In genomic region chr6:22828179-22829062, GRCh38 we compare ENCODE assay signal across 8 cellular contexts.
DNase-seq lines count a peak whose midpoint lies in the region; ATAC-seq, FAIRE-seq and TF ChIP-seq lines count a peak whose summit lies in the region.

No MANE protein-coding gene starts in this region.

- peaks cover 6 to 7% of the 10 kb centered on the region in 2 donors for H3K9me3 Mint-ChIP-seq in effector memory CD8-positive, alpha-beta T cell
- peaks cover 2% of the 10 kb centered on the region for H3K9me3 Mint-ChIP-seq in activated CD4-positive, alpha-beta T cell treated with anti-CD3 and anti-CD28 coated beads, Interleukin-2, amount 10 ng/mL, durations not matched to agents 7 days and 5 days

- peak; percentile 86 for ATAC-seq in left lung
- no peak for ATAC-seq in HG02623 (IDR thresholded peaks at IDR 0.05; ENCODE audit: unreplicated experiment)
- ATAC-seq in effector memory CD8-positive, alpha-beta T cell (replicated peaks), result no peak

- H4K20me1 ChIP-seq in mammary epithelial cell (ENCODE audit: insufficient read depth, low read length), result no peaks in the 10 kb centered on the region

- intact Hi-C loops in mammary epithelial cell (cut with micrococcal nuclease), result loop anchor here (2.0 to 10.0 kb wide), 6 partner anchors 52 to 1951 kb away; no protein-coding TSS in a partner anchor
- intact Hi-C loops in left lung (cut with DNase I), result no loop called here

- no peaks in the 10 kb centered on the region for H3K79me2 ChIP-seq in mammary epithelial cell (ENCODE audit: insufficient read depth, low read length)

- CTCF ChIA-PET in mammary epithelial cell (lab: Charles Lee; ENCODE audit: low non-redundant PET), result no interaction called here
- CTCF ChIA-PET in activated CD4-positive, alpha-beta T cell treated with anti-CD3 and anti-CD28 coated beads, Interleukin-2, amount 10 ng/mL, durations not matched to agents 7 days and 5 days (lab: Charles Lee), result no interaction called here

- H3K9me3 ChIP-seq in mammary epithelial cell (replicated peaks; ENCODE audit: insufficient read depth, low read length) (no peaks in the 10 kb centered on the region), left lung (no peaks in the 10 kb centered on the region)

- H3K27me3 Mint-ChIP-seq in effector memory CD8-positive, alpha-beta T cell, result no peaks in the 10 kb centered on the region
- no peaks in the 10 kb centered on the region for H3K27me3 Mint-ChIP-seq in activated CD4-positive, alpha-beta T cell treated with anti-CD3 and anti-CD28 coated beads, Interleukin-2, amount 10 ng/mL, durations not matched to agents 7 days and 5 days

- WGBS in mammary epithelial cell (ENCODE audit: low coverage, missing lambda C conversion rate), result 28% methylated on average over 13 of the region's 13 CpGs

- DNase-seq in GM12891 (ENCODE audit: insufficient read length, low spot score), result peak; percentile 3
- peak; percentile 6 for DNase-seq in NCI-H345 treated with DMSO at 0.1 percent for 48 hours (lab: John Stamatoyannopoulos, UW; ENCODE audit: unreplicated experiment)
- DNase-seq in mammary epithelial cell, result peak; percentile 97
- peak in 1 of 2 donors; percentile 36 for DNase-seq in left lung
- no peak for DNase-seq in effector memory CD8-positive, alpha-beta T cell
- DNase-seq in activated CD4-positive, alpha-beta T cell treated with anti-CD3 and anti-CD28 coated beads, Interleukin-2, amount 10 ng/mL, durations not matched to agents 7 days and 5 days, result no peak
- no peak for DNase-seq in activated CD8-positive, alpha-beta memory T cell treated with anti-CD3 and anti-CD28 coated beads for 24 hours

- H3K4me1 Mint-ChIP-seq in effector memory CD8-positive, alpha-beta T cell (ENCODE audit: low read depth in 2 of 2), result no peaks in the 10 kb centered on the region
- H3K4me1 Mint-ChIP-seq in activated CD4-positive, alpha-beta T cell treated with anti-CD3 and anti-CD28 coated beads, Interleukin-2, amount 10 ng/mL, durations not matched to agents 7 days and 5 days, result no peaks in the 10 kb centered on the region

- POLR2A ChIA-PET in activated CD4-positive, alpha-beta T cell treated with anti-CD3 and anti-CD28 coated beads, Interleukin-2, amount 10 ng/mL, durations not matched to agents 7 days and 5 days (lab: Charles Lee), result no interaction called here

- peak overlapping the region; percentile 59 for H2AFZ ChIP-seq in mammary epithelial cell (ENCODE audit: low read depth, low read length)

- peak; percentile 80 to 85 for TF ChIP-seq CTCF in mammary epithelial cell (conservative IDR thresholded peaks at IDR 0.05 in 1 of 2, IDR thresholded peaks at IDR 0.05 in 1 of 2; ENCODE audit: extremely low read depth in 1 of 2, insufficient read depth in 1 of 2, low read depth in 1 of 2, low read length in 2 of 2)
- peak; percentile 24 to 32 for TF ChIP-seq CTCF in left lung (IDR thresholded peaks at IDR 0.05)

- H3K27ac ChIP-seq in mammary epithelial cell (ENCODE audit: insufficient read depth, low read depth, low read length), result peak overlapping the region; percentile 90
- H3K27ac ChIP-seq in left lung, result peak overlapping the region; percentile 67 to 82

- H3K27me3 ChIP-seq in mammary epithelial cell (ENCODE audit: insufficient read depth, low read length) (no peaks in the 10 kb centered on the region), left lung (no peaks in the 10 kb centered on the region)

- H3K36me3 Mint-ChIP-seq in effector memory CD8-positive, alpha-beta T cell (ENCODE audit: insufficient read depth), result no peaks in the 10 kb centered on the region
- no peaks in the 10 kb centered on the region for H3K36me3 Mint-ChIP-seq in activated CD4-positive, alpha-beta T cell treated with anti-CD3 and anti-CD28 coated beads, Interleukin-2, amount 10 ng/mL, durations not matched to agents 7 days and 5 days (ENCODE audit: low read depth)

- in situ Hi-C loops in mammary epithelial cell (cut with MboI; ENCODE audit: low sequenced_read_pairs in 2 of 2), result no loop called here

- FAIRE-seq in GM12891 (lab: Jason Lieb, UNC), result no peak

- peak overlapping the region; percentile 78 for H3K4me2 ChIP-seq in mammary epithelial cell (ENCODE audit: insufficient read depth, low read depth, low read length)

- peak overlapping the region; percentile 86 for H3K9ac ChIP-seq in mammary epithelial cell (ENCODE audit: insufficient read depth, low read length)

- TF ChIP-seq POLR2A in GM12891 (IDR thresholded peaks at IDR 0.05; ENCODE audit: low read depth, low read length), result no peak

- H3K27ac Mint-ChIP-seq in effector memory CD8-positive, alpha-beta T cell, result no peak overlapping the region
- no peak overlapping the region for H3K27ac Mint-ChIP-seq in activated CD4-positive, alpha-beta T cell treated with anti-CD3 and anti-CD28 coated beads, Interleukin-2, amount 10 ng/mL, durations not matched to agents 7 days and 5 days

- H3K4me3 ChIP-seq in mammary epithelial cell (replicated peaks in 1 of 3; ENCODE audit: insufficient read depth in 1 of 3, low read depth in 2 of 3, low read length in 3 of 3), result peak overlapping the region in 2 of 3 experiments; percentile 5 to 19
- no peak overlapping the region for H3K4me3 ChIP-seq in left lung

- TSS peak; percentile 83 for BruUV-seq in mammary epithelial cell (replicated peaks; lab: Mats Ljungman, UMichigan)

- no peak overlapping the region for H3K4me3 Mint-ChIP-seq in effector memory CD8-positive, alpha-beta T cell
- no peak overlapping the region for H3K4me3 Mint-ChIP-seq in activated CD4-positive, alpha-beta T cell treated with anti-CD3 and anti-CD28 coated beads, Interleukin-2, amount 10 ng/mL, durations not matched to agents 7 days and 5 days

- H3K36me3 ChIP-seq in mammary epithelial cell (ENCODE audit: insufficient read depth, low read length) (no peaks in the 10 kb centered on the region), left lung (no peaks in the 10 kb centered on the region)

- dilution Hi-C loops in mammary epithelial cell (cut with HindIII; ENCODE audit: low sequenced_read_pairs), result no loop called here

- H3K4me1 ChIP-seq in mammary epithelial cell (ENCODE audit: insufficient read depth, low read length), result peaks cover 21% of the 10 kb centered on the region
- H3K4me1 ChIP-seq in left lung, result no peaks in the 10 kb centered on the region

TF ChIP-seq in GM12891, 5 proteins besides CTCF, POLR2A, EP300 and RAD21:
- TF ChIP-seq SPI1 (IDR thresholded peaks at IDR 0.05; ENCODE audit: low read depth, low read length), result no peak
- no peak for TF ChIP-seq TAF1 (IDR thresholded peaks at IDR 0.05; ENCODE audit: low read depth, low read length)
- TF ChIP-seq POLR2AphosphoS5 (IDR thresholded peaks at IDR 0.05; ENCODE audit: low read depth, low read length), result no peak
- TF ChIP-seq POU2F2 (IDR thresholded peaks at IDR 0.05; ENCODE audit: low read depth, low read length), result no peak
- no peak for TF ChIP-seq PAX5 (IDR thresholded peaks at IDR 0.05; ENCODE audit: insufficient read depth, low read length, severe bottlenecking)
TF ChIP-seq in GM12891: peak in this region for 0.

Comparison
In these comparisons a context has a peak if more than half of its experiments do, and no peak if none do; other contexts are left out.
1. DNase-seq: peak in GM12891 (single experiment), NCI-H345 treated with DMSO at 0.1 percent for 48 hours (single experiment) and mammary epithelial cell (single experiment); none in effector memory CD8-positive, alpha-beta T cell (0 of 3), activated CD4-positive, alpha-beta T cell treated with anti-CD3 and anti-CD28 coated beads, Interleukin-2, amount 10 ng/mL, durations not matched to agents 7 days and 5 days (single experiment) and activated CD8-positive, alpha-beta memory T cell treated with anti-CD3 and anti-CD28 coated beads for 24 hours (single experiment).
2. H3K4me3 ChIP-seq: peak in mammary epithelial cell (2 of 3); none in left lung (0 of 2).